In the genomic region with DNA sequence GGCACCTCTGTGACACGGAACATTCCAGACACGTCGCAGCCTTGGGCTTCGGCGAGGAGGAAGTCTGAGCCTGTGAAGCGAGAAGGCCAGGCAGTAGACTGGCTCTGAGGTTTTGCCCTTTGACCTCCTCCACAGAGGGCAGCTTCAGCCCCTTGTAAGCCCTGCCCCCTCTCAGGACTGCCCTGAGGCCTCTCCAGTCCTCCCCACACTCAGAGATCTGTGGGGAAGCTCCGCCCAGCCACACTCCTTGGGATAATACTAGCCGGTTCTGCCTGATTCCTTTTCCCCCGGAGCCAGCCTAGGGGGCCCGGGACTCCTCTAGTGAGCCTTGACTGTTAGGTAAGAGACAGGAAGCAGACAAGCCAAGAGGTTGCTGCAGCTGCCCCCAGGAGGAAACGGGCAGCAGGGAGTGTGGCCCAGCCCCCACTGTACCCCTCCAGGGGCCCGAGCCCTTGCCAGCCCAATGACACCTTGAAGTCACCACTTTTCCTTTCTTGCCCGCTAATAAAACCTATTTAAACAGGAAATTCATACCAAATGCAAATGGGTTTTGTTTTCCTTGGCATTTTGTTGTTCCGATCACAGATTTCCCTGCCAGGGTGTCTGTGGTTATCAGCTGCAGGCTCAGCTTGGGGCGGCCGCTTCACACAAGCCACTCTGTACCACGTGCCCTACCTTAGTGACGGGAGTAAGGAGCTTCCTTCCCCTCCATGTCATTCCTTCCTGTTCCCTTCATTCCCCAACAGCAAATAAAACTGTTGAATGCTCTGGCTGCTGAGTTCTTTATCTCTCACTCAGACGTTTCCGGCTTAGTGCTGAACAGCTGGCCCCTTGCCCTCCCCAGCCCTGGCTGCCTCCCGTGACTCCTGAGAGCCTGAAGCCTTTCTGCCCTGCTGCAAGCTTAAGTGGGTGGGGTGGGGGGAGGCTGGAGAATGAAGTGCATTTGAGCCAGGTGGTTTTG, we compare ENCODE assay signal across 1 cellular context.
TF ChIP-seq lines count a peak whose summit lies in the region.

No MANE protein-coding gene starts in this region.

TF ChIP-seq in K562, 482 proteins besides CTCF, POLR2A, EP300 and RAD21 (continued from another document and continues in another):
- TF ChIP-seq, protein P1, sequence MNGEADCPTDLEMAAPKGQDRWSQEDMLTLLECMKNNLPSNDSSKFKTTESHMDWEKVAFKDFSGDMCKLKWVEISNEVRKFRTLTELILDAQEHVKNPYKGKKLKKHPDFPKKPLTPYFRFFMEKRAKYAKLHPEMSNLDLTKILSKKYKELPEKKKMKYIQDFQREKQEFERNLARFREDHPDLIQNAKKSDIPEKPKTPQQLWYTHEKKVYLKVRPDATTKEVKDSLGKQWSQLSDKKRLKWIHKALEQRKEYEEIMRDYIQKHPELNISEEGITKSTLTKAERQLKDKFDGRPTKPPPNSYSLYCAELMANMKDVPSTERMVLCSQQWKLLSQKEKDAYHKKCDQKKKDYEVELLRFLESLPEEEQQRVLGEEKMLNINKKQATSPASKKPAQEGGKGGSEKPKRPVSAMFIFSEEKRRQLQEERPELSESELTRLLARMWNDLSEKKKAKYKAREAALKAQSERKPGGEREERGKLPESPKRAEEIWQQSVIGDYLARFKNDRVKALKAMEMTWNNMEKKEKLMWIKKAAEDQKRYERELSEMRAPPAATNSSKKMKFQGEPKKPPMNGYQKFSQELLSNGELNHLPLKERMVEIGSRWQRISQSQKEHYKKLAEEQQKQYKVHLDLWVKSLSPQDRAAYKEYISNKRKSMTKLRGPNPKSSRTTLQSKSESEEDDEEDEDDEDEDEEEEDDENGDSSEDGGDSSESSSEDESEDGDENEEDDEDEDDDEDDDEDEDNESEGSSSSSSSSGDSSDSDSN (IDR thresholded peaks at IDR 0.05; ENCODE audit: borderline replicate concordance in 1 of 2, low read depth in 2 of 2, low read length in 2 of 2): peak; percentile 62 to 96; a peak in 2 of 4 replicates
- TF ChIP-seq RAD51 (IDR thresholded peaks at IDR 0.05; ENCODE audit: borderline replicate concordance, low read depth) (peak; percentile 75), LEF1 (IDR thresholded peaks at IDR 0.05) (peak; percentile 51; the same call in 1 of the 2 replicates), JUND (IDR thresholded peaks at IDR 0.05; ENCODE audit: borderline replicate concordance, low read depth, low read length) (no peak), JUND (tag; IDR thresholded peaks at IDR 0.05; ENCODE audit: borderline replicate concordance, low read depth, low read length) (peak; percentile 32; the same call in 1 of the 3 replicates), ATF7 (IDR thresholded peaks at IDR 0.05) (peak; percentile 24; the same call in 1 of the 2 replicates), HDAC8 (tag; IDR thresholded peaks at IDR 0.05) (0 out of 2 replicates have a peak, but pooled peaks have one; percentile 47), MYC (IDR thresholded peaks at IDR 0.05; ENCODE audit: low read depth, low read length) (peak; percentile 47), MYC (CRISPR knock-in tag; IDR thresholded peaks at IDR 0.05; ENCODE audit: borderline replicate concordance, low read depth) (no peak), TAL1 (IDR thresholded peaks at IDR 0.05) (peak; percentile 25; the same call in 1 of the 2 replicates), HNRNPK (IDR thresholded peaks at IDR 0.05; ENCODE audit: low read depth, low read length, poor library complexity, severe bottlenecking) (no peak)
- TF ChIP-seq, protein P2, sequence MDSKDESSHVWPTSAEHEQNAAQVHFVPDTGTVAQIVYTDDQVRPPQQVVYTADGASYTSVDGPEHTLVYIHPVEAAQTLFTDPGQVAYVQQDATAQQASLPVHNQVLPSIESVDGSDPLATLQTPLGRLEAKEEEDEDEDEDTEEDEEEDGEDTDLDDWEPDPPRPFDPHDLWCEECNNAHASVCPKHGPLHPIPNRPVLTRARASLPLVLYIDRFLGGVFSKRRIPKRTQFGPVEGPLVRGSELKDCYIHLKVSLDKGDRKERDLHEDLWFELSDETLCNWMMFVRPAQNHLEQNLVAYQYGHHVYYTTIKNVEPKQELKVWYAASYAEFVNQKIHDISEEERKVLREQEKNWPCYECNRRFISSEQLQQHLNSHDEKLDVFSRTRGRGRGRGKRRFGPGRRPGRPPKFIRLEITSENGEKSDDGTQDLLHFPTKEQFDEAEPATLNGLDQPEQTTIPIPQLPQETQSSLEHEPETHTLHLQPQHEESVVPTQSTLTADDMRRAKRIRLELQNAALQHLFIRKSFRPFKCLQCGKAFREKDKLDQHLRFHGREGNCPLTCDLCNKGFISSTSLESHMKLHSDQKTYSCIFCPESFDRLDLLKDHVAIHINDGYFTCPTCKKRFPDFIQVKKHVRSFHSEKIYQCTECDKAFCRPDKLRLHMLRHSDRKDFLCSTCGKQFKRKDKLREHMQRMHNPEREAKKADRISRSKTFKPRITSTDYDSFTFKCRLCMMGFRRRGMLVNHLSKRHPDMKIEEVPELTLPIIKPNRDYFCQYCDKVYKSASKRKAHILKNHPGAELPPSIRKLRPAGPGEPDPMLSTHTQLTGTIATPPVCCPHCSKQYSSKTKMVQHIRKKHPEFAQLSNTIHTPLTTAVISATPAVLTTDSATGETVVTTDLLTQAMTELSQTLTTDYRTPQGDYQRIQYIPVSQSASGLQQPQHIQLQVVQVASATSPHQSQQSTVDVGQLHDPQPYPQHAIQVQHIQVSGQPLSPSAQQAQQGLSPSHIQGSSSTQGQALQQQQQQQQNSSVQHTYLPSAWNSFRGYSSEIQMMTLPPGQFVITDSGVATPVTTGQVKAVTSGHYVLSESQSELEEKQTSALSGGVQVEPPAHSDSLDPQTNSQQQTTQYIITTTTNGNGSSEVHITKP (IDR thresholded peaks at IDR 0.05; ENCODE audit: partially characterized antibody): peak; percentile 12
- TF ChIP-seq, protein P3, sequence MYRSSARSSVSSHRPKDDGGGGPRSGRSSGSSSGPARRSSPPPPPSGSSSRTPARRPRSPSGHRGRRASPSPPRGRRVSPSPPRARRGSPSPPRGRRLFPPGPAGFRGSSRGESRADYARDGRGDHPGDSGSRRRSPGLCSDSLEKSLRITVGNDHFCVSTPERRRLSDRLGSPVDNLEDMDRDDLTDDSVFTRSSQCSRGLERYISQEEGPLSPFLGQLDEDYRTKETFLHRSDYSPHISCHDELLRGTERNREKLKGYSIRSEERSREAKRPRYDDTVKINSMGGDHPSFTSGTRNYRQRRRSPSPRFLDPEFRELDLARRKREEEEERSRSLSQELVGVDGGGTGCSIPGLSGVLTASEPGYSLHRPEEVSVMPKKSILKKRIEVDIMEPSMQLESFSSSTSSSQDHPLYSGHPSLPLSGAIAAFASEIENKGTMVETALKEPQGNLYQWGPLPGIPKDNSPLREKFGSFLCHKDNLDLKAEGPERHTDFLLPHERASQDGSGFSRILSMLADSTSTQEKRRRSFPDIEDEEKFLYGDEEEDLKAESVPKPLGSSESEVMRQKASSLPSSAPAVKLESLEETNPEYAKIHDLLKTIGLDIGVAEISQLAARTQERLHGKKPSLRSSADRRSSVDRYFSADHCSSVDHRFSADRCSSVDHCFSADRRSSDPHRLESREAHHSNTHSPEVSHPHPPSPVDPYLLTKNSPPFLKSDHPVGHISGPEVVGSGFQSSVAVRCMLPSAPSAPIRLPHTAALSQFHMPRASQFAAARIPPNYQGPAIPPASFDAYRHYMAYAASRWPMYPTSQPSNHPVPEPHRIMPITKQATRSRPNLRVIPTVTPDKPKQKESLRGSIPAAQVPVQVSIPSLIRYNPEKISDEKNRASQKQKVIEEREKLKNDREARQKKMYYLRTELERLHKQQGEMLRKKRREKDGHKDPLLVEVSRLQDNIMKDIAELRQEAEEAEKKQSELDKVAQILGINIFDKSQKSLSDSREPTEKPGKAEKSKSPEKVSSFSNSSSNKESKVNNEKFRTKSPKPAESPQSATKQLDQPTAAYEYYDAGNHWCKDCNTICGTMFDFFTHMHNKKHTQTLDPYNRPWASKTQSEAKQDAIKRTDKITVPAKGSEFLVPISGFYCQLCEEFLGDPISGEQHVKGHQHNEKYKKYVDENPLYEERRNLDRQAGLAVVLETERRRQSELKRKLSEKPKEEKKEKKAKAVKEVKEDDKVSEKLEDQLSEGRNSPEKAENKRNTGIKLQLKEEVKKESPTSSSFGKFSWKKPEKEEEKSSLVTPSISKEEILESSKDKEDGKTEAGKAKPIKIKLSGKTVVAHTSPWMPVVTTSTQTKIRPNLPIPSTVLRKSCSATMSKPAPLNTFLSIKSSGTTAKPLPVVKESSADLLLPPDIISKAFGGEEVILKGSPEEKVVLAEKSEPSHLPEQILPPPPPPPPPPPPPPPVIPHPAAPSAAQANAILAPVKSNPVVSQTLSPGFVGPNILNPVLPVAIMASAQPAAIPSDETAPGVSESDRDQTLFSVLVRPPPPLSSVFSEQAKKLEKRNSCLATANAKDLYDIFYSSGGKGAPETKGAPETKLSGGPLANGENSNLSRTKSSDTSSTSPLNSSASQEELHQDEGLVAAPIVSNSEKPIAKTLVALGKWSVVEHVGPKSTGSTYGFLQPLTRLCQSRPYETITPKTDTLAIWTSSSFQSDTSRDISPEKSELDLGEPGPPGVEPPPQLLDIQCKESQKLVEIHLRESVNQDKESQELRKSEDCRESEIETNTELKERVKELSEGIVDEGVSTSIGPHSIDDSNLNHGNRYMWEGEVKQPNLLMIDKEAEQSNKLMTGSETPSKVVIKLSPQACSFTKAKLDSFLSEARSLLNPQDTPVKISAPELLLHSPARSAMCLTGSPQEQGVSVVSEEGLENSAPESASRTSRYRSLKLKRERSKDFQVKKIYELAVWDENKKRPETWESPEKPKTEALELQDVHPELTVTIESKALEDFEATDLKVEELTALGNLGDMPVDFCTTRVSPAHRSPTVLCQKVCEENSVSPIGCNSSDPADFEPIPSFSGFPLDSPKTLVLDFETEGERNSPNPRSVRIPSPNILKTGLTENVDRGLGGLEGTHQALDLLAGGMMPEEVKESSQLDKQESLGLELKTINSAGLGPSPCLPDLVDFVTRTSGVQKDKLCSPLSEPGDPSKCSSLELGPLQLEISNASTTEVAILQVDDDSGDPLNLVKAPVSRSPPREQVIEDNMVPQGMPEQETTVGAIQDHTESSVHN (IDR thresholded peaks at IDR 0.05; ENCODE audit: borderline replicate concordance in 1 of 2, low read depth in 1 of 2): peak in 1 of 2 experiments; percentile 71; a peak in 2 of 4 replicates
- TF ChIP-seq, protein P4, sequence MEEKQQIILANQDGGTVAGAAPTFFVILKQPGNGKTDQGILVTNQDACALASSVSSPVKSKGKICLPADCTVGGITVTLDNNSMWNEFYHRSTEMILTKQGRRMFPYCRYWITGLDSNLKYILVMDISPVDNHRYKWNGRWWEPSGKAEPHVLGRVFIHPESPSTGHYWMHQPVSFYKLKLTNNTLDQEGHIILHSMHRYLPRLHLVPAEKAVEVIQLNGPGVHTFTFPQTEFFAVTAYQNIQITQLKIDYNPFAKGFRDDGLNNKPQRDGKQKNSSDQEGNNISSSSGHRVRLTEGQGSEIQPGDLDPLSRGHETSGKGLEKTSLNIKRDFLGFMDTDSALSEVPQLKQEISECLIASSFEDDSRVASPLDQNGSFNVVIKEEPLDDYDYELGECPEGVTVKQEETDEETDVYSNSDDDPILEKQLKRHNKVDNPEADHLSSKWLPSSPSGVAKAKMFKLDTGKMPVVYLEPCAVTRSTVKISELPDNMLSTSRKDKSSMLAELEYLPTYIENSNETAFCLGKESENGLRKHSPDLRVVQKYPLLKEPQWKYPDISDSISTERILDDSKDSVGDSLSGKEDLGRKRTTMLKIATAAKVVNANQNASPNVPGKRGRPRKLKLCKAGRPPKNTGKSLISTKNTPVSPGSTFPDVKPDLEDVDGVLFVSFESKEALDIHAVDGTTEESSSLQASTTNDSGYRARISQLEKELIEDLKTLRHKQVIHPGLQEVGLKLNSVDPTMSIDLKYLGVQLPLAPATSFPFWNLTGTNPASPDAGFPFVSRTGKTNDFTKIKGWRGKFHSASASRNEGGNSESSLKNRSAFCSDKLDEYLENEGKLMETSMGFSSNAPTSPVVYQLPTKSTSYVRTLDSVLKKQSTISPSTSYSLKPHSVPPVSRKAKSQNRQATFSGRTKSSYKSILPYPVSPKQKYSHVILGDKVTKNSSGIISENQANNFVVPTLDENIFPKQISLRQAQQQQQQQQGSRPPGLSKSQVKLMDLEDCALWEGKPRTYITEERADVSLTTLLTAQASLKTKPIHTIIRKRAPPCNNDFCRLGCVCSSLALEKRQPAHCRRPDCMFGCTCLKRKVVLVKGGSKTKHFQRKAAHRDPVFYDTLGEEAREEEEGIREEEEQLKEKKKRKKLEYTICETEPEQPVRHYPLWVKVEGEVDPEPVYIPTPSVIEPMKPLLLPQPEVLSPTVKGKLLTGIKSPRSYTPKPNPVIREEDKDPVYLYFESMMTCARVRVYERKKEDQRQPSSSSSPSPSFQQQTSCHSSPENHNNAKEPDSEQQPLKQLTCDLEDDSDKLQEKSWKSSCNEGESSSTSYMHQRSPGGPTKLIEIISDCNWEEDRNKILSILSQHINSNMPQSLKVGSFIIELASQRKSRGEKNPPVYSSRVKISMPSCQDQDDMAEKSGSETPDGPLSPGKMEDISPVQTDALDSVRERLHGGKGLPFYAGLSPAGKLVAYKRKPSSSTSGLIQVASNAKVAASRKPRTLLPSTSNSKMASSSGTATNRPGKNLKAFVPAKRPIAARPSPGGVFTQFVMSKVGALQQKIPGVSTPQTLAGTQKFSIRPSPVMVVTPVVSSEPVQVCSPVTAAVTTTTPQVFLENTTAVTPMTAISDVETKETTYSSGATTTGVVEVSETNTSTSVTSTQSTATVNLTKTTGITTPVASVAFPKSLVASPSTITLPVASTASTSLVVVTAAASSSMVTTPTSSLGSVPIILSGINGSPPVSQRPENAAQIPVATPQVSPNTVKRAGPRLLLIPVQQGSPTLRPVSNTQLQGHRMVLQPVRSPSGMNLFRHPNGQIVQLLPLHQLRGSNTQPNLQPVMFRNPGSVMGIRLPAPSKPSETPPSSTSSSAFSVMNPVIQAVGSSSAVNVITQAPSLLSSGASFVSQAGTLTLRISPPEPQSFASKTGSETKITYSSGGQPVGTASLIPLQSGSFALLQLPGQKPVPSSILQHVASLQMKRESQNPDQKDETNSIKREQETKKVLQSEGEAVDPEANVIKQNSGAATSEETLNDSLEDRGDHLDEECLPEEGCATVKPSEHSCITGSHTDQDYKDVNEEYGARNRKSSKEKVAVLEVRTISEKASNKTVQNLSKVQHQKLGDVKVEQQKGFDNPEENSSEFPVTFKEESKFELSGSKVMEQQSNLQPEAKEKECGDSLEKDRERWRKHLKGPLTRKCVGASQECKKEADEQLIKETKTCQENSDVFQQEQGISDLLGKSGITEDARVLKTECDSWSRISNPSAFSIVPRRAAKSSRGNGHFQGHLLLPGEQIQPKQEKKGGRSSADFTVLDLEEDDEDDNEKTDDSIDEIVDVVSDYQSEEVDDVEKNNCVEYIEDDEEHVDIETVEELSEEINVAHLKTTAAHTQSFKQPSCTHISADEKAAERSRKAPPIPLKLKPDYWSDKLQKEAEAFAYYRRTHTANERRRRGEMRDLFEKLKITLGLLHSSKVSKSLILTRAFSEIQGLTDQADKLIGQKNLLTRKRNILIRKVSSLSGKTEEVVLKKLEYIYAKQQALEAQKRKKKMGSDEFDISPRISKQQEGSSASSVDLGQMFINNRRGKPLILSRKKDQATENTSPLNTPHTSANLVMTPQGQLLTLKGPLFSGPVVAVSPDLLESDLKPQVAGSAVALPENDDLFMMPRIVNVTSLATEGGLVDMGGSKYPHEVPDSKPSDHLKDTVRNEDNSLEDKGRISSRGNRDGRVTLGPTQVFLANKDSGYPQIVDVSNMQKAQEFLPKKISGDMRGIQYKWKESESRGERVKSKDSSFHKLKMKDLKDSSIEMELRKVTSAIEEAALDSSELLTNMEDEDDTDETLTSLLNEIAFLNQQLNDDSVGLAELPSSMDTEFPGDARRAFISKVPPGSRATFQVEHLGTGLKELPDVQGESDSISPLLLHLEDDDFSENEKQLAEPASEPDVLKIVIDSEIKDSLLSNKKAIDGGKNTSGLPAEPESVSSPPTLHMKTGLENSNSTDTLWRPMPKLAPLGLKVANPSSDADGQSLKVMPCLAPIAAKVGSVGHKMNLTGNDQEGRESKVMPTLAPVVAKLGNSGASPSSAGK (IDR thresholded peaks at IDR 0.05): peak; percentile 87
- TF ChIP-seq, protein P5, sequence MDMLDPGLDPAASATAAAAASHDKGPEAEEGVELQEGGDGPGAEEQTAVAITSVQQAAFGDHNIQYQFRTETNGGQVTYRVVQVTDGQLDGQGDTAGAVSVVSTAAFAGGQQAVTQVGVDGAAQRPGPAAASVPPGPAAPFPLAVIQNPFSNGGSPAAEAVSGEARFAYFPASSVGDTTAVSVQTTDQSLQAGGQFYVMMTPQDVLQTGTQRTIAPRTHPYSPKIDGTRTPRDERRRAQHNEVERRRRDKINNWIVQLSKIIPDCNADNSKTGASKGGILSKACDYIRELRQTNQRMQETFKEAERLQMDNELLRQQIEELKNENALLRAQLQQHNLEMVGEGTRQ (CRISPR knock-in tag; IDR thresholded peaks at IDR 0.05): peak; percentile 80
